Comparison of ENCODE assay signal across 16 cellular contexts in genomic region chr17:64002658-64003525, GRCh38. TPM values are rescaled to one million over a fixed set of nuclear protein-coding genes. Genes with fewer than 3 reads are reported as not detected.
DNase-seq lines count a peak whose midpoint lies in the region; TF ChIP-seq lines count a peak whose summit lies in the region.
"Had no signal": no experiment of that assay in that cellular context is flagged by ENCODE, and none has a peak within 500 bp of the region (broad histone marks: within the 10 kb centered on the region; RNA-seq: fewer than 3 reads in every experiment).

No MANE protein-coding gene starts in this region.

- H3K4me1 ChIP-seq in left ventricle myocardium inferior: peaks cover 69% of the 10 kb centered on the region
- peaks cover under 1% of the 10 kb centered on the region for H3K4me1 ChIP-seq in colonic mucosa

- DNase-seq in left ventricle myocardium inferior: no peak
- no peak for DNase-seq in cardiac septum (ENCODE audit: low spot score)
- peak; percentile 18 for DNase-seq in colonic mucosa
- DNase-seq in posterior vena cava (ENCODE audit: low spot score): peak; percentile 76
- no peak for DNase-seq in SIG-M5 treated with dmso at 0.1 percent for 504 hours (lab: John Stamatoyannopoulos, UW; ENCODE audit: unreplicated experiment)
- DNase-seq in OCI-M1 (lab: John Stamatoyannopoulos, UW): no peak
- no peak for DNase-seq in UCSD-AML1 (lab: John Stamatoyannopoulos, UW; ENCODE audit: unreplicated experiment)
- DNase-seq: activated CD4-positive, CD25-positive, alpha-beta regulatory T cell; effector CD8-positive, alpha-beta T cell; NCI-H146; NK-92 treated with Interleukin-12 subunit alpha and Interleukin-12 subunit beta, amount 100 ng/mL, for 24 hours; RPMI8226; stomach had no signal

- no peak overlapping the region for H3K9ac ChIP-seq in colonic mucosa (ENCODE audit: low read depth in 2 of 2, low read length in 2 of 2)

- H3K27ac ChIP-seq in left ventricle myocardium inferior (replicated peaks) (peak overlapping the region; percentile 83), colonic mucosa (no peak overlapping the region)

- TF ChIP-seq CTCF in left ventricle myocardium inferior (IDR thresholded peaks at IDR 0.05; ENCODE audit: borderline replicate concordance) (no peak), colonic mucosa (IDR thresholded peaks at IDR 0.05) (no peak)

- H3K4me3 ChIP-seq in left ventricle myocardium inferior (no peak overlapping the region), colonic mucosa (no peak overlapping the region)
- H3K4me3 ChIP-seq: stomach had no signal

- no peaks in the 10 kb centered on the region for H3K36me3 ChIP-seq in left ventricle myocardium inferior
- no peaks in the 10 kb centered on the region for H3K36me3 ChIP-seq in colonic mucosa

- H3K27me3 ChIP-seq in left ventricle myocardium inferior (ENCODE audit: low read depth) (peaks cover 18% of the 10 kb centered on the region), colonic mucosa (peaks cover 5% of the 10 kb centered on the region)

- H3K9me3 ChIP-seq in left ventricle myocardium inferior (replicated peaks) (no peaks in the 10 kb centered on the region), colonic mucosa (no peaks in the 10 kb centered on the region)
- H3K9me3 ChIP-seq: stomach had no signal

- intact Hi-C loops in left ventricle myocardium inferior (cut with micrococcal nuclease) (no loop called here), cardiac septum (cut with DNase I) (no loop called here), colonic mucosa (cut with DNase I) (no loop called here), posterior vena cava (cut with DNase I) (no loop called here)

RNA-seq across cellular contexts. Expression of gene PRR29, which starts 4.7 kb away (rescaled TPM):
- not detected for total RNA-seq in left ventricle myocardium inferior
- total RNA-seq in cardiac septum: 0.51 TPM
- under 1 TPM in 1 of 2 donors, not detected in 1; 0.16 TPM for total RNA-seq in colonic mucosa
- under 1 TPM; 0.29 to 0.69 TPM for total RNA-seq in posterior vena cava
- total RNA-seq: B cell, bronchial epithelial cell had no signal

RNA-seq across cellular contexts. Expression of gene ICAM2, which starts 17.5 kb away (rescaled TPM):
- 28.2 TPM for total RNA-seq in left ventricle myocardium inferior
- 22.0 TPM for total RNA-seq in cardiac septum
- 1 to 10 TPM; 9.2 to 9.5 TPM for total RNA-seq in colonic mucosa
- 10 to 100 TPM; 26.7 to 36.4 TPM for total RNA-seq in posterior vena cava

RNA-seq across cellular contexts. Expression of gene SCN4A, which starts 30.2 kb away (rescaled TPM):
- total RNA-seq in left ventricle myocardium inferior (1.2 TPM), cardiac septum (0.22 TPM), colonic mucosa (under 1 TPM; 0.07 to 0.27 TPM), posterior vena cava (1 to 10 TPM in 1 of 2 donors, under 1 TPM in 1; 0.76 to 2.2 TPM)
- total RNA-seq: HT-29 had no signal

Comparison
In these comparisons a context has a peak if more than half of its experiments do, and no peak if none do; other contexts are left out.
1. DNase-seq: peak in colonic mucosa (single experiment) and posterior vena cava (single experiment); none in left ventricle myocardium inferior (single experiment), cardiac septum (single experiment), SIG-M5 treated with dmso at 0.1 percent for 504 hours (single experiment), OCI-M1 (single experiment) and UCSD-AML1 (single experiment).